In the genomic region with DNA sequence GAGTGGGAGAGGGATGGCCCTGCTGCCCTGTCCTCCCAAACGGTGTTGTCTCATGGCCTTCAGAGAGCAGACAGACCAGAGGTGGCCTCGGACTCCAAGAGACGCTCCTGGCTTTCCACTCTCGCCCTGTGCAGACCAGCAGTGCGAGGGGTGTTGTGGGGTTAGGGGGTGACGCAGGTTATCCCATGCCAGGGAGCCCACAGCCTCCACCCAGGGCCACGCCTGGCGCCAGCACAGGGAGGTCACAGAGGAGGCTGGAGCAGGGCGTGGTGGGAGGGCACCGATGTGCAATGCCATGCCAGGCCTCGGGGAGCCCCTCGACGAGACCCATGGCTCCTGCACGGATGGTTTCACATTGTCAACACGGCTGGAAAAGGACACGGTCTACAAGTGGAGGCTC, we compare ENCODE assay signal across 1 cellular context.
TF ChIP-seq lines count a peak whose summit lies in the region.

No MANE protein-coding gene starts in this region.

TF ChIP-seq in WTC11, 78 proteins besides CTCF, POLR2A, EP300 and RAD21 (continued from another document):
- TF ChIP-seq ZNF263 (CRISPR knock-in tag; IDR thresholded peaks at IDR 0.05; ENCODE audit: low read depth) (no peak), GTF2I (CRISPR knock-in tag; conservative IDR thresholded peaks at IDR 0.05) (no peak), ETV6 (CRISPR knock-in tag; IDR thresholded peaks at IDR 0.05) (no peak), ZBTB43 (CRISPR knock-in tag; IDR thresholded peaks at IDR 0.05) (no peak)
- TF ChIP-seq, protein P1, sequence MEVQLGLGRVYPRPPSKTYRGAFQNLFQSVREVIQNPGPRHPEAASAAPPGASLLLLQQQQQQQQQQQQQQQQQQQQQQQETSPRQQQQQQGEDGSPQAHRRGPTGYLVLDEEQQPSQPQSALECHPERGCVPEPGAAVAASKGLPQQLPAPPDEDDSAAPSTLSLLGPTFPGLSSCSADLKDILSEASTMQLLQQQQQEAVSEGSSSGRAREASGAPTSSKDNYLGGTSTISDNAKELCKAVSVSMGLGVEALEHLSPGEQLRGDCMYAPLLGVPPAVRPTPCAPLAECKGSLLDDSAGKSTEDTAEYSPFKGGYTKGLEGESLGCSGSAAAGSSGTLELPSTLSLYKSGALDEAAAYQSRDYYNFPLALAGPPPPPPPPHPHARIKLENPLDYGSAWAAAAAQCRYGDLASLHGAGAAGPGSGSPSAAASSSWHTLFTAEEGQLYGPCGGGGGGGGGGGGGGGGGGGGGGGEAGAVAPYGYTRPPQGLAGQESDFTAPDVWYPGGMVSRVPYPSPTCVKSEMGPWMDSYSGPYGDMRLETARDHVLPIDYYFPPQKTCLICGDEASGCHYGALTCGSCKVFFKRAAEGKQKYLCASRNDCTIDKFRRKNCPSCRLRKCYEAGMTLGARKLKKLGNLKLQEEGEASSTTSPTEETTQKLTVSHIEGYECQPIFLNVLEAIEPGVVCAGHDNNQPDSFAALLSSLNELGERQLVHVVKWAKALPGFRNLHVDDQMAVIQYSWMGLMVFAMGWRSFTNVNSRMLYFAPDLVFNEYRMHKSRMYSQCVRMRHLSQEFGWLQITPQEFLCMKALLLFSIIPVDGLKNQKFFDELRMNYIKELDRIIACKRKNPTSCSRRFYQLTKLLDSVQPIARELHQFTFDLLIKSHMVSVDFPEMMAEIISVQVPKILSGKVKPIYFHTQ (CRISPR knock-in tag; IDR thresholded peaks at IDR 0.05): no peak
